In the genomic region with DNA sequence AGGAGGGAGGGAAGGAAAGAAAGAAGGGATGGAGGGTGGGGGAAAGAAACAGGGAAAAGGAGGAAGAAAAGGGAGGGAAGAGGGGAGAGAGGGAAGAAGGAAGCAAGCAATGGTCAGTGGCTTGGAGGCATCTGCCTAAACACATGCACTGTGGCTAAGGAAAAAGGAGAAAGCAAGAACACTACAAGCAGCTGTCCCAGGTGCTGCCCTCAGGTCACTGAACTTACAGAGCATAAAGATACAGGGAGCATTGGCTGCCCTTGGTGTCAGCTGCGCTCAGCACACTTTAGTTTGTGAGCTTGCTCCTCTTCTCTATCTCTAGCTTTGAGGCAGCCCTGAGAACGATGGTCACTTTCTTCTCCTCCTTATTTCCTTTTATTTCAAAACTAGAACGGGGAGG, we compare ENCODE assay signal across 8 cellular contexts. TPM values are rescaled to one million over a fixed set of nuclear protein-coding genes. Genes with fewer than 3 reads are reported as not detected.
"Had no signal": no experiment of that assay in that cellular context is flagged by ENCODE, and none has a peak within 500 bp of the region (broad histone marks: within the 10 kb centered on the region; RNA-seq: fewer than 3 reads in every experiment).

No MANE protein-coding gene starts in this region.

RNA-seq across cellular contexts. Expression of a gene that starts 57.9 kb away (rescaled TPM):
- total RNA-seq: esophagus mucosa, esophagus squamous epithelium, gastrocnemius medialis, glomerular endothelial cell, lower lobe of right lung, lung microvascular endothelial cell, mesenteric fat pad, myocyte had no signal
